Comparison of ENCODE assay signal across 8 cellular contexts in genomic region chr22:21641417-21641794, GRCh38.
A peak's percentile ranks its signal among the peaks of the same experiment; 100 is the strongest.
DNase-seq lines count a peak whose midpoint lies in the region; ATAC-seq and TF ChIP-seq lines count a peak whose summit lies in the region.

No MANE protein-coding gene starts in this region.

- no peak for DNase-seq in activated T-cell treated with anti-CD3 and anti-CD28 coated beads, Interleukin-2, amount 50 U/mL, for 24 hours
- no peak for DNase-seq in activated T-cell treated with anti-CD3 and anti-CD28 coated beads for 4 hours
- peak; percentile 66 for DNase-seq in UCSD-AML1 (lab: John Stamatoyannopoulos, UW; ENCODE audit: unreplicated experiment)
- DNase-seq in fibroblast of pulmonary artery (ENCODE audit: low read depth) = peak; percentile 62
- DNase-seq in stimulated activated CD4-positive, alpha-beta T cell treated with anti-CD3 and anti-CD28 coated beads, Interleukin-4, amount 100 ng/mL, for 4 hours = no peak

- peak overlapping the region; percentile 63 for H3K4me3 ChIP-seq in fibroblast of pulmonary artery (replicated peaks; ENCODE audit: low read depth, low read length)

- TF ChIP-seq CTCF in fibroblast of pulmonary artery (IDR thresholded peaks at IDR 0.05; ENCODE audit: low read length, missing control alignments) (peak; percentile 58), nephron (IDR thresholded peaks at IDR 0.05; ENCODE audit: unreplicated experiment in 3 of 3) (peak; percentile 13 to 46 (median 29))

- peak overlapping the region; percentile 88 for H3K4me3 Mint-ChIP-seq in activated T-cell treated with anti-CD3 and anti-CD28 coated beads, Interleukin-2, amount 50 U/mL, for 24 hours
- H3K4me3 Mint-ChIP-seq in nephron = peak overlapping the region; percentile 75 to 85 (median 78)

- H3K27ac Mint-ChIP-seq in activated T-cell treated with anti-CD3 and anti-CD28 coated beads, Interleukin-2, amount 50 U/mL, for 24 hours = peak overlapping the region; percentile 94
- peak overlapping the region in 2 of 3 experiments; percentile 35 to 52 for H3K27ac Mint-ChIP-seq in nephron

- H3K36me3 Mint-ChIP-seq in activated T-cell treated with anti-CD3 and anti-CD28 coated beads, Interleukin-2, amount 50 U/mL, for 24 hours (ENCODE audit: low read depth) = peaks cover 34% of the 10 kb centered on the region
- H3K36me3 Mint-ChIP-seq in nephron (ENCODE audit: low read depth) = peaks cover 10% of the 10 kb centered on the region

- peaks cover 3% of the 10 kb centered on the region for H3K27me3 Mint-ChIP-seq in activated T-cell treated with anti-CD3 and anti-CD28 coated beads, Interleukin-2, amount 50 U/mL, for 24 hours
- peaks cover 7% of the 10 kb centered on the region for H3K27me3 Mint-ChIP-seq in nephron (ENCODE audit: low read depth)

- H3K9me3 Mint-ChIP-seq in activated T-cell treated with anti-CD3 and anti-CD28 coated beads, Interleukin-2, amount 50 U/mL, for 24 hours = no peaks in the 10 kb centered on the region
- no peaks in the 10 kb centered on the region for H3K9me3 Mint-ChIP-seq in nephron

- peaks cover 29% of the 10 kb centered on the region for H3K4me1 Mint-ChIP-seq in activated T-cell treated with anti-CD3 and anti-CD28 coated beads, Interleukin-2, amount 50 U/mL, for 24 hours (ENCODE audit: low read depth)
- H3K4me1 Mint-ChIP-seq in nephron = peaks cover 14% of the 10 kb centered on the region

- ATAC-seq in HG03354 (IDR thresholded peaks at IDR 0.05; ENCODE audit: poor library complexity, severe bottlenecking, unreplicated experiment) (peak; percentile 10), GM21529 (IDR thresholded peaks at IDR 0.05; ENCODE audit: unreplicated experiment) (no peak)

Comparison
In these comparisons a context has a peak if more than half of its experiments do, and no peak if none do; other contexts are left out.
1. DNase-seq: peak in UCSD-AML1 (single experiment) and fibroblast of pulmonary artery (single experiment); none in activated T-cell treated with anti-CD3 and anti-CD28 coated beads, Interleukin-2, amount 50 U/mL, for 24 hours (single experiment), activated T-cell treated with anti-CD3 and anti-CD28 coated beads for 4 hours (single experiment) and stimulated activated CD4-positive, alpha-beta T cell treated with anti-CD3 and anti-CD28 coated beads, Interleukin-4, amount 100 ng/mL, for 4 hours (0 of 2).